In the genomic region with DNA sequence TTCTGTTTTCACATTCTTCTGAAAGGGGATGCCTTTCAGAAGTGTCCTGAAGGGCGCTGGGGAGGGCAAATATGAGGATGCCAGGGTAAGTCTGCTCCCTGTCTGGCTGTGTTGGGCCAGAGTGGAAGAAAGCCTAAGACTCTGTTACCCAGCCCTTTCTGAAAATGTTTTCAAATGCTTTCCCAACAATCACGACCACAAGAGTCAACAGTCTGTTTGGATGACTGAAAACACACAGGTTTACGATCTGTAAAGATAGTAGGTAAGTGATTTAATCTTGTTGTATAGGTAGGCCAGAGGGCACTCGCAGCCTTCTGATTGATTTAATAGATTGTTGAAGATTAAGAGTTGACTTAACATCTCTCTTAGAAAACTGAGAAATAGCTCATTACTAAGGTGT, we compare ENCODE assay signal across 1 cellular context.
TF ChIP-seq lines count a peak whose summit lies in the region.

No MANE protein-coding gene starts in this region.

TF ChIP-seq in HepG2, 621 proteins besides CTCF, POLR2A, EP300 and RAD21:
- TF ChIP-seq, protein P1, sequence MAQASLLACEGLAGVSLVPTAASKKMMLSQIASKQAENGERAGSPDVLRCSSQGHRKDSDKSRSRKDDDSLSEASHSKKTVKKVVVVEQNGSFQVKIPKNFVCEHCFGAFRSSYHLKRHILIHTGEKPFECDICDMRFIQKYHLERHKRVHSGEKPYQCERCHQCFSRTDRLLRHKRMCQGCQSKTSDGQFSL (CRISPR knock-in tag; IDR thresholded peaks at IDR 0.05): no peak
- TF ChIP-seq ZNF101 (CRISPR knock-in tag; IDR thresholded peaks at IDR 0.05; ENCODE audit: borderline replicate concordance, low read depth) (no peak), ZNF282 (IDR thresholded peaks at IDR 0.05; ENCODE audit: partially characterized antibody) (no peak), ZNF766 (CRISPR knock-in tag; IDR thresholded peaks at IDR 0.05; ENCODE audit: borderline replicate concordance) (no peak)
